Comparison of ENCODE assay signal across 24 cellular contexts in the genomic region with DNA sequence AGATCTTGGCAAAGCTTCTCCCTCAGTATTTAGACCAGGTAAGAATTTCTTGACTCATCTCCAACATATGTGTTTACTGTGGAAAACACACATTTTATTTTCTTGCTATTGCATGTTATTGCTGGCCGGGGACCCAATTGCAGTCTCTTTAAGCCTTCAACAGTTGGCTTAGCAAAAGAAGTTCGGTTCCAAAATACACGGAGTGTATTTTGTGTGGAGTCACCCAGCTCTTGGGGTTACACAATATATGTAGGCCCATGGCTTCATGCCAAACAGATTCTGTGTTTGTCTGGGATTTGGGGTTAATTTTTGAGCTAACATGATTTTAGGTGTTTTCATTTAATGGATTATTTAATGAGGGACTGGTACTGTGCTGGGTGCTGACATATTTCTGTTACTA. TPM values are rescaled to one million over a fixed set of nuclear protein-coding genes. Genes with fewer than 3 reads are reported as not detected.
DNase-seq lines count a peak whose midpoint lies in the region; ATAC-seq and TF ChIP-seq lines count a peak whose summit lies in the region.
"Had no signal": no experiment of that assay in that cellular context is flagged by ENCODE, and none has a peak within 500 bp of the region (broad histone marks: within the 10 kb centered on the region; RNA-seq: fewer than 3 reads in every experiment).

No MANE protein-coding gene starts in this region.

- ATAC-seq in heart right ventricle, result no peak
- ATAC-seq: activated CD8-positive, alpha-beta T cell treated with anti-CD3 and anti-CD28 coated beads for 36 hours; esophagus mucosa; GM12878; stimulated activated naive CD8-positive, alpha-beta T cell treated with anti-CD3 and anti-CD28 coated beads, Interleukin-15, amount 100 ng/mL, for 72 hours; WTC11 had no signal

- peaks cover 34% of the 10 kb centered on the region for H3K36me3 Mint-ChIP-seq in osteocyte (ENCODE audit: unreplicated experiment)
- peaks cover 25% of the 10 kb centered on the region for H3K36me3 Mint-ChIP-seq in T-helper 2 cell treated with Interferon-gamma antibody and Interleukin-4, amounts not matched to agents 5 μg/mL and 100 μg/mL, for 36 hours (ENCODE audit: low read depth)

- H3K36me3 ChIP-seq in left ventricle myocardium inferior (peaks cover 47% of the 10 kb centered on the region), heart right ventricle (peaks cover 0 to 55% (median 38%) of the 10 kb centered on the region in 9 donors), esophagus squamous epithelium (peaks cover 5 to 49% (median 10%) of the 10 kb centered on the region in 3 donors), MG63 (peaks cover 49% of the 10 kb centered on the region)

- intact Hi-C loops in left ventricle myocardium inferior (cut with micrococcal nuclease), result no loop called here
- intact Hi-C loops in heart right ventricle (cut with DNase I), result no loop called here
- intact Hi-C loops in esophagus squamous epithelium (cut with DNase I), result no loop called here

- H3K9me3 ChIP-seq in left ventricle myocardium inferior (replicated peaks) (peaks cover 6% of the 10 kb centered on the region), heart right ventricle (peaks cover 0 to 4% (median 0%) of the 10 kb centered on the region in 11 donors), esophagus squamous epithelium (no peaks in the 10 kb centered on the region), MG63 (no peaks in the 10 kb centered on the region)

- TF ChIP-seq CTCF in left ventricle myocardium inferior (IDR thresholded peaks at IDR 0.05; ENCODE audit: borderline replicate concordance) (no peak), heart right ventricle (IDR thresholded peaks at IDR 0.05) (no peak), esophagus squamous epithelium (IDR thresholded peaks at IDR 0.05) (no peak), osteocyte (IDR thresholded peaks at IDR 0.05) (no peak)

- H3K4me1 ChIP-seq in left ventricle myocardium inferior, result peaks cover 53% of the 10 kb centered on the region
- peaks cover 4 to 48% (median 36%) of the 10 kb centered on the region in 9 donors for H3K4me1 ChIP-seq in heart right ventricle
- H3K4me1 ChIP-seq in esophagus squamous epithelium, result peaks cover 10 to 90% (median 34%) of the 10 kb centered on the region in 3 donors

- no peaks in the 10 kb centered on the region for H3K27me3 Mint-ChIP-seq in osteocyte (ENCODE audit: unreplicated experiment)
- no peaks in the 10 kb centered on the region for H3K27me3 Mint-ChIP-seq in T-helper 2 cell treated with Interferon-gamma antibody and Interleukin-4, amounts not matched to agents 5 μg/mL and 100 μg/mL, for 36 hours (ENCODE audit: low read depth)
- H3K27me3 Mint-ChIP-seq: activated CD8-positive, alpha-beta T cell treated with anti-CD3 and anti-CD28 coated beads for 36 hours; activated naive CD4-positive, alpha-beta T cell treated with anti-CD3 and anti-CD28 coated beads, Interleukin-2, amount 50 U/mL, for 24 hours; activated T-cell treated with anti-CD3 and anti-CD28 coated beads, Interleukin-2, amount 50 U/mL, for 24 hours; stimulated activated naive CD8-positive, alpha-beta T cell treated with anti-CD3 and anti-CD28 coated beads, Interleukin-15, amount 100 ng/mL, for 72 hours had no signal

- H3K9me3 Mint-ChIP-seq in osteocyte (ENCODE audit: unreplicated experiment), result no peaks in the 10 kb centered on the region
- H3K9me3 Mint-ChIP-seq in T-helper 2 cell treated with Interferon-gamma antibody and Interleukin-4, amounts not matched to agents 5 μg/mL and 100 μg/mL, for 36 hours, result no peaks in the 10 kb centered on the region
- H3K9me3 Mint-ChIP-seq: activated naive CD4-positive, alpha-beta T cell treated with anti-CD3 and anti-CD28 coated beads, Interleukin-2, amount 50 U/mL, for 24 hours; activated T-cell treated with anti-CD3 and anti-CD28 coated beads, Interleukin-2, amount 50 U/mL, for 24 hours; HFFc6; stimulated activated naive CD8-positive, alpha-beta T cell treated with anti-CD3 and anti-CD28 coated beads, Interleukin-15, amount 100 ng/mL, for 72 hours had no signal

- H3K27me3 ChIP-seq in left ventricle myocardium inferior (ENCODE audit: low read depth), result no peaks in the 10 kb centered on the region
- H3K27me3 ChIP-seq in heart right ventricle, result no peaks in the 10 kb centered on the region
- H3K27me3 ChIP-seq in esophagus squamous epithelium, result no peaks in the 10 kb centered on the region
- H3K27me3 ChIP-seq in MG63, result no peaks in the 10 kb centered on the region
- H3K27me3 ChIP-seq: brain microvascular endothelial cell had no signal

- H3K27ac ChIP-seq in left ventricle myocardium inferior (replicated peaks) (peak overlapping the region; percentile 29), heart right ventricle (no peak overlapping the region), esophagus squamous epithelium (peak overlapping the region; percentile 70 to 99 (median 95))
- H3K27ac ChIP-seq: brain microvascular endothelial cell had no signal

- DNase-seq in left ventricle myocardium inferior (no peak), heart right ventricle (no peak), esophagus squamous epithelium (lab: John Stamatoyannopoulos, UW) (no peak), osteocyte (ENCODE audit: extremely low spot score, unreplicated experiment) (peak; percentile 23), superior temporal gyrus (ENCODE audit: extremely low spot score) (no peak), NCI-H524 (lab: John Stamatoyannopoulos, UW) (no peak), MG63 (no peak)
- DNase-seq in T-helper 2 cell treated with Interferon-gamma antibody and Interleukin-4, amounts not matched to agents 5 μg/mL and 100 μg/mL, for 36 hours (ENCODE audit: low spot score), result no peak
- DNase-seq: activated CD8-positive, alpha-beta T cell treated with anti-CD3 and anti-CD28 coated beads for 36 hours; activated T-cell treated with anti-CD3 and anti-CD28 coated beads, Interleukin-2, amount 50 U/mL, for 24 hours; brain microvascular endothelial cell; C1 segment of cervical spinal cord; GF-D8; HFFc6; hippocampal formation; Karpas-422; NCI-H1092 treated with DMSO at 0.1 percent for 48 hours; NCI-H524 treated with DMSO at 0.1 percent for 48 hours; SIG-M5; stimulated activated naive CD8-positive, alpha-beta T cell treated with anti-CD3 and anti-CD28 coated beads, Interleukin-15, amount 100 ng/mL, for 72 hours had no signal

- no peak overlapping the region for H3K27ac Mint-ChIP-seq in osteocyte (ENCODE audit: unreplicated experiment)
- H3K27ac Mint-ChIP-seq in T-helper 2 cell treated with Interferon-gamma antibody and Interleukin-4, amounts not matched to agents 5 μg/mL and 100 μg/mL, for 36 hours, result no peak overlapping the region
- H3K27ac Mint-ChIP-seq: activated CD8-positive, alpha-beta T cell treated with anti-CD3 and anti-CD28 coated beads for 36 hours; activated naive CD4-positive, alpha-beta T cell treated with anti-CD3 and anti-CD28 coated beads, Interleukin-2, amount 50 U/mL, for 24 hours; activated T-cell treated with anti-CD3 and anti-CD28 coated beads, Interleukin-2, amount 50 U/mL, for 24 hours; HFFc6; stimulated activated naive CD8-positive, alpha-beta T cell treated with anti-CD3 and anti-CD28 coated beads, Interleukin-15, amount 100 ng/mL, for 72 hours; WTC11 had no signal

- peaks cover 41% of the 10 kb centered on the region for H3K4me1 Mint-ChIP-seq in osteocyte (ENCODE audit: unreplicated experiment)
- peaks cover 19% of the 10 kb centered on the region for H3K4me1 Mint-ChIP-seq in T-helper 2 cell treated with Interferon-gamma antibody and Interleukin-4, amounts not matched to agents 5 μg/mL and 100 μg/mL, for 36 hours (ENCODE audit: low read depth)

- no peak overlapping the region for H3K4me3 Mint-ChIP-seq in osteocyte (ENCODE audit: unreplicated experiment)
- H3K4me3 Mint-ChIP-seq in T-helper 2 cell treated with Interferon-gamma antibody and Interleukin-4, amounts not matched to agents 5 μg/mL and 100 μg/mL, for 36 hours, result no peak overlapping the region
- H3K4me3 Mint-ChIP-seq: activated CD8-positive, alpha-beta T cell treated with anti-CD3 and anti-CD28 coated beads for 36 hours; activated naive CD4-positive, alpha-beta T cell treated with anti-CD3 and anti-CD28 coated beads, Interleukin-2, amount 50 U/mL, for 24 hours; activated T-cell treated with anti-CD3 and anti-CD28 coated beads, Interleukin-2, amount 50 U/mL, for 24 hours; HFFc6; stimulated activated naive CD8-positive, alpha-beta T cell treated with anti-CD3 and anti-CD28 coated beads, Interleukin-15, amount 100 ng/mL, for 72 hours; WTC11 had no signal

- TF ChIP-seq POLR2A in esophagus squamous epithelium (IDR thresholded peaks at IDR 0.05), result no peak

- H3K4me3 ChIP-seq in left ventricle myocardium inferior (no peak overlapping the region), heart right ventricle (no peak overlapping the region), esophagus squamous epithelium (peak overlapping the region in 3 of 4 donors; percentile 82 to 95 (median 90)), MG63 (no peak overlapping the region)
- H3K4me3 ChIP-seq: GM12878 had no signal

- WGBS in heart right ventricle, 2 donors, result 62 to 64% methylated on average over 3 of the region's 3 CpGs
- WGBS in esophagus squamous epithelium, 2 donors, result 27 to 57% methylated on average over 3 of the region's 3 CpGs

RNA-seq across cellular contexts. Expression of a gene that starts 4.0 kb away (rescaled TPM):
- total RNA-seq in left ventricle myocardium inferior (65.2 TPM), heart right ventricle (100 to 1,000 TPM in 1 of 10 donors, 10 to 100 TPM in 9; 50.2 to 104 (median 73.6) TPM), esophagus squamous epithelium (100 to 1,000 TPM; 169 to 351 (median 305) TPM), osteocyte (87.5 and 97.1 TPM in 2 replicates)
- polyA plus RNA-seq in heart right ventricle, result 10 to 100 TPM; 20.6 to 35.4 TPM
- 115 and 126 TPM in 2 replicates for total RNA-seq in MG63 (2014; rRNA removed; shearing (Covaris generic); ENCODE audit: low replicate concordance)

Comparison
In these comparisons a context has a peak if more than half of its experiments do, and no peak if none do; other contexts are left out.
1. H3K27ac ChIP-seq: peak in left ventricle myocardium inferior (single experiment) and esophagus squamous epithelium (4 of 4); none in heart right ventricle (0 of 10).
2. H3K4me3 ChIP-seq: peak in esophagus squamous epithelium (3 of 4); none in left ventricle myocardium inferior (single experiment), heart right ventricle (0 of 10) and MG63 (single experiment).